Comparison of ENCODE assay signal across 13 cellular contexts in genomic region chr6:34630040-34630439, GRCh38.
A peak's percentile ranks its signal among the peaks of the same experiment; 100 is the strongest.
DNase-seq lines count a peak whose midpoint lies in the region; ATAC-seq and TF ChIP-seq lines count a peak whose summit lies in the region.
"Had no signal": no experiment of that assay in that cellular context is flagged by ENCODE, and none has a peak within 500 bp of the region (broad histone marks: within the 10 kb centered on the region; RNA-seq: fewer than 3 reads in every experiment).

No MANE protein-coding gene starts in this region.

- H3K27me3 Mint-ChIP-seq in osteocyte (ENCODE audit: unreplicated experiment): no peaks in the 10 kb centered on the region
- H3K27me3 Mint-ChIP-seq: activated naive CD8-positive, alpha-beta T cell treated with anti-CD3 and anti-CD28 coated beads for 36 hours had no signal

- H3K9me3 ChIP-seq in transverse colon (no peaks in the 10 kb centered on the region), gastrocnemius medialis (no peaks in the 10 kb centered on the region)

- no peaks in the 10 kb centered on the region for H3K36me3 ChIP-seq in transverse colon
- H3K36me3 ChIP-seq in gastrocnemius medialis: peaks cover 0 to 2% of the 10 kb centered on the region in 2 donors

- no peak overlapping the region for H3K4me3 Mint-ChIP-seq in osteocyte (ENCODE audit: unreplicated experiment)
- H3K4me3 Mint-ChIP-seq: activated naive CD8-positive, alpha-beta T cell treated with anti-CD3 and anti-CD28 coated beads for 36 hours had no signal

- peaks cover 18% of the 10 kb centered on the region for H3K4me1 Mint-ChIP-seq in osteocyte (ENCODE audit: unreplicated experiment)

- in situ Hi-C loops in transverse colon (cut with MboI; ENCODE audit: low pct_ligation_motif_present in 1 of 4, low pct_unique_long_range_greater_than_20kb in 1 of 4, low sequenced_read_pairs in 3 of 4): no loop called here
- in situ Hi-C loops in gastrocnemius medialis (cut with MboI; ENCODE audit: low sequenced_read_pairs in 4 of 4): no loop called here

- TF ChIP-seq POLR2A in transverse colon (IDR thresholded peaks at IDR 0.05) (no peak), gastrocnemius medialis (IDR thresholded peaks at IDR 0.05) (no peak)

- no peak overlapping the region for H3K27ac ChIP-seq in transverse colon
- no peak overlapping the region for H3K27ac ChIP-seq in gastrocnemius medialis

- ATAC-seq in gastrocnemius medialis: no peak

- peak; percentile 87 for DNase-seq in EL
- peak; percentile 92 for DNase-seq in RPMI7951 (ENCODE audit: low read depth)
- peak; percentile 60 for DNase-seq in epithelial cell of proximal tubule (ENCODE audit: low read depth)
- DNase-seq in osteocyte (ENCODE audit: extremely low spot score, unreplicated experiment): no peak
- no peak for DNase-seq in cerebellum (ENCODE audit: low spot score)
- no peak for DNase-seq in NCI-H2029 treated with DMSO at 0.1 percent for 48 hours (lab: John Stamatoyannopoulos, UW)
- DNase-seq in transverse colon: no peak
- no peak for DNase-seq in gastrocnemius medialis
- DNase-seq: activated CD4-positive, alpha-beta T cell treated with anti-CD3 and anti-CD28 coated beads for 48 hours; activated naive CD8-positive, alpha-beta T cell treated with anti-CD3 and anti-CD28 coated beads for 36 hours; DMS79 treated with DMSO at 0.1 percent for 48 hours; Right ventricle myocardium superior; small intestine had no signal

- 67 to 80% methylated on average over 4 to 6 of the region's 6 CpGs for WGBS in transverse colon (ENCODE audit: low coverage in 1 of 2), 2 donors

- H3K27ac Mint-ChIP-seq in osteocyte (ENCODE audit: unreplicated experiment): peak overlapping the region; percentile 87
- H3K27ac Mint-ChIP-seq: activated naive CD8-positive, alpha-beta T cell treated with anti-CD3 and anti-CD28 coated beads for 36 hours had no signal

- TF ChIP-seq CTCF in epithelial cell of proximal tubule (conservative IDR thresholded peaks at IDR 0.05; ENCODE audit: low read depth, low read length): no peak
- TF ChIP-seq CTCF in osteocyte (IDR thresholded peaks at IDR 0.05): no peak
- TF ChIP-seq CTCF in transverse colon (IDR thresholded peaks at IDR 0.05): no peak
- no peak for TF ChIP-seq CTCF in gastrocnemius medialis (IDR thresholded peaks at IDR 0.05 in 4 of 5, conservative IDR thresholded peaks at IDR 0.05 in 1 of 5)

- peaks cover 21% of the 10 kb centered on the region for H3K36me3 Mint-ChIP-seq in osteocyte (ENCODE audit: unreplicated experiment)

- no peak for TF ChIP-seq EP300 in transverse colon (IDR thresholded peaks at IDR 0.05; ENCODE audit: low read depth)

- H3K4me3 ChIP-seq in epithelial cell of proximal tubule (ENCODE audit: low read depth, low read length) (no peak overlapping the region), transverse colon (no peak overlapping the region), gastrocnemius medialis (no peak overlapping the region)

- intact Hi-C loops in transverse colon (cut with DNase I; ENCODE audit: low total_unique reads): no loop called here
- intact Hi-C loops in gastrocnemius medialis (cut with DNase I; ENCODE audit: low total_unique reads): no loop called here

- H3K27me3 ChIP-seq in transverse colon (no peaks in the 10 kb centered on the region), gastrocnemius medialis (no peaks in the 10 kb centered on the region)

- H3K9me3 Mint-ChIP-seq in osteocyte (ENCODE audit: unreplicated experiment): peaks cover 13% of the 10 kb centered on the region
- H3K9me3 Mint-ChIP-seq: activated naive CD8-positive, alpha-beta T cell treated with anti-CD3 and anti-CD28 coated beads for 36 hours had no signal

- peaks cover 0 to 4% (median 0%) of the 10 kb centered on the region in 4 donors for H3K4me1 ChIP-seq in transverse colon
- peaks cover 11 to 17% of the 10 kb centered on the region in 2 donors for H3K4me1 ChIP-seq in gastrocnemius medialis

Comparison
In these comparisons a context has a peak if more than half of its experiments do, and no peak if none do; other contexts are left out.
1. DNase-seq: peak in EL (single experiment), RPMI7951 (single experiment) and epithelial cell of proximal tubule (single experiment); none in osteocyte (single experiment), cerebellum (single experiment), NCI-H2029 treated with DMSO at 0.1 percent for 48 hours (single experiment), transverse colon (single experiment) and gastrocnemius medialis (0 of 2).